In the genomic region with DNA sequence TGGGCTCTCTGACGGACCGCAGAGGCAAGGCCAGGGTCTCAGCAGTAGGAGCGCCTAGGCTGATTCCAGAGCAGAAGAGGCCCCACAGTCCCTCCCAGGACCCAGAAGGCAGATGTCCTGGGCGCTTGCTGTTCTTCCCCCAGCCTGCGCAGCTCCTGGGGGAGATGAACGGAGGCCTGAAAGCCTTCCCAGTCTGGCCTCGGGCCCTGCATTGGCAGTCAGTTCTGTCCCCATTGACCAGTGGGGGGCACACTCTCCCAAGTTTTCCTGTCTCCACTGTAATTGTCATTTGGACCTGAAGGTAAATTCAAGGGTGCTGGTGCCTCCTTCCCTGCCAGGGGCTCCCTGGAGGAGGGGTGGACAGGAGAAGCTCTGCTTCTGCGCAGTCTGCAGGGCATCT, we compare ENCODE assay signal across 1 cellular context.
TF ChIP-seq lines count a peak whose summit lies in the region.

No MANE protein-coding gene starts in this region.

TF ChIP-seq in GM23338, 12 proteins besides CTCF, POLR2A, EP300 and RAD21 (continued from another document):
- TF ChIP-seq, protein P1, sequence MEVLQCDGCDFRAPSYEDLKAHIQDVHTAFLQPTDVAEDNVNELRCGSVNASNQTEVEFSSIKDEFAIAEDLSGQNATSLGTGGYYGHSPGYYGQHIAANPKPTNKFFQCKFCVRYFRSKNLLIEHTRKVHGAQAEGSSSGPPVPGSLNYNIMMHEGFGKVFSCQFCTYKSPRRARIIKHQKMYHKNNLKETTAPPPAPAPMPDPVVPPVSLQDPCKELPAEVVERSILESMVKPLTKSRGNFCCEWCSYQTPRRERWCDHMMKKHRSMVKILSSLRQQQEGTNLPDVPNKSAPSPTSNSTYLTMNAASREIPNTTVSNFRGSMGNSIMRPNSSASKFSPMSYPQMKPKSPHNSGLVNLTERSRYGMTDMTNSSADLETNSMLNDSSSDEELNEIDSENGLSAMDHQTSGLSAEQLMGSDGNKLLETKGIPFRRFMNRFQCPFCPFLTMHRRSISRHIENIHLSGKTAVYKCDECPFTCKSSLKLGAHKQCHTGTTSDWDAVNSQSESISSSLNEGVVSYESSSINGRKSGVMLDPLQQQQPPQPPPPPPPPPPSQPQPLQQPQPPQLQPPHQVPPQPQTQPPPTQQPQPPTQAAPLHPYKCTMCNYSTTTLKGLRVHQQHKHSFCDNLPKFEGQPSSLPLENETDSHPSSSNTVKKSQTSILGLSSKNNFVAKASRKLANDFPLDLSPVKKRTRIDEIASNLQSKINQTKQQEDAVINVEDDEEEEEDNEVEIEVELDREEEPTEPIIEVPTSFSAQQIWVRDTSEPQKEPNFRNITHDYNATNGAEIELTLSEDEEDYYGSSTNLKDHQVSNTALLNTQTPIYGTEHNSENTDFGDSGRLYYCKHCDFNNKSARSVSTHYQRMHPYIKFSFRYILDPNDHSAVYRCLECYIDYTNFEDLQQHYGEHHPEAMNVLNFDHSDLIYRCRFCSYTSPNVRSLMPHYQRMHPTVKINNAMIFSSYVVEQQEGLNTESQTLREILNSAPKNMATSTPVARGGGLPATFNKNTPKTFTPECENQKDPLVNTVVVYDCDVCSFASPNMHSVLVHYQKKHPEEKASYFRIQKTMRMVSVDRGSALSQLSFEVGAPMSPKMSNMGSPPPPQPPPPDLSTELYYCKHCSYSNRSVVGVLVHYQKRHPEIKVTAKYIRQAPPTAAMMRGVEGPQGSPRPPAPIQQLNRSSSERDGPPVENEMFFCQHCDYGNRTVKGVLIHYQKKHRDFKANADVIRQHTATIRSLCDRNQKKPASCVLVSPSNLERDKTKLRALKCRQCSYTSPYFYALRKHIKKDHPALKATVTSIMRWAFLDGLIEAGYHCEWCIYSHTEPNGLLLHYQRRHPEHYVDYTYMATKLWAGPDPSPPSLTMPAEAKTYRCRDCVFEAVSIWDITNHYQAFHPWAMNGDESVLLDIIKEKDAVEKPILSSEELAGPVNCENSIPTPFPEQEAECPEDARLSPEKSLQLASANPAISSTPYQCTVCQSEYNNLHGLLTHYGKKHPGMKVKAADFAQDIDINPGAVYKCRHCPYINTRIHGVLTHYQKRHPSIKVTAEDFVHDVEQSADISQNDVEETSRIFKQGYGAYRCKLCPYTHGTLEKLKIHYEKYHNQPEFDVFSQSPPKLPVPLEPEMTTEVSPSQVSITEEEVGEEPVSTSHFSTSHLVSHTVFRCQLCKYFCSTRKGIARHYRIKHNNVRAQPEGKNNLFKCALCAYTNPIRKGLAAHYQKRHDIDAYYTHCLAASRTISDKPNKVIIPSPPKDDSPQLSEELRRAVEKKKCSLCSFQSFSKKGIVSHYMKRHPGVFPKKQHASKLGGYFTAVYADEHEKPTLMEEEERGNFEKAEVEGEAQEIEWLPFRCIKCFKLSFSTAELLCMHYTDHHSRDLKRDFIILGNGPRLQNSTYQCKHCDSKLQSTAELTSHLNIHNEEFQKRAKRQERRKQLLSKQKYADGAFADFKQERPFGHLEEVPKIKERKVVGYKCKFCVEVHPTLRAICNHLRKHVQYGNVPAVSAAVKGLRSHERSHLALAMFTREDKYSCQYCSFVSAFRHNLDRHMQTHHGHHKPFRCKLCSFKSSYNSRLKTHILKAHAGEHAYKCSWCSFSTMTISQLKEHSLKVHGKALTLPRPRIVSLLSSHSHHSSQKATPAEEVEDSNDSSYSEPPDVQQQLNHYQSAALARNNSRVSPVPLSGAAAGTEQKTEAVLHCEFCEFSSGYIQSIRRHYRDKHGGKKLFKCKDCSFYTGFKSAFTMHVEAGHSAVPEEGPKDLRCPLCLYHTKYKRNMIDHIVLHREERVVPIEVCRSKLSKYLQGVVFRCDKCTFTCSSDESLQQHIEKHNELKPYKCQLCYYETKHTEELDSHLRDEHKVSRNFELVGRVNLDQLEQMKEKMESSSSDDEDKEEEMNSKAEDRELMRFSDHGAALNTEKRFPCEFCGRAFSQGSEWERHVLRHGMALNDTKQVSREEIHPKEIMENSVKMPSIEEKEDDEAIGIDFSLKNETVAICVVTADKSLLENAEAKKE (CRISPR knock-in tag; IDR thresholded peaks at IDR 0.05): no peak
- no peak for TF ChIP-seq STAT1 (IDR thresholded peaks at IDR 0.05; ENCODE audit: unreplicated experiment)
- no peak for TF ChIP-seq NANOG (IDR thresholded peaks at IDR 0.05; ENCODE audit: borderline replicate concordance)
- TF ChIP-seq, protein P2, sequence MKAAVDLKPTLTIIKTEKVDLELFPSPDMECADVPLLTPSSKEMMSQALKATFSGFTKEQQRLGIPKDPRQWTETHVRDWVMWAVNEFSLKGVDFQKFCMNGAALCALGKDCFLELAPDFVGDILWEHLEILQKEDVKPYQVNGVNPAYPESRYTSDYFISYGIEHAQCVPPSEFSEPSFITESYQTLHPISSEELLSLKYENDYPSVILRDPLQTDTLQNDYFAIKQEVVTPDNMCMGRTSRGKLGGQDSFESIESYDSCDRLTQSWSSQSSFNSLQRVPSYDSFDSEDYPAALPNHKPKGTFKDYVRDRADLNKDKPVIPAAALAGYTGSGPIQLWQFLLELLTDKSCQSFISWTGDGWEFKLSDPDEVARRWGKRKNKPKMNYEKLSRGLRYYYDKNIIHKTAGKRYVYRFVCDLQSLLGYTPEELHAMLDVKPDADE (IDR thresholded peaks at IDR 0.05): no peak
- TF ChIP-seq EZH2 (IDR thresholded peaks at IDR 0.05; ENCODE audit: low read depth, unreplicated experiment): no peak
- TF ChIP-seq EZH2phosphoT487 (IDR thresholded peaks at IDR 0.05; ENCODE audit: unreplicated experiment): no peak
- TF ChIP-seq POLR2AphosphoS5 (IDR thresholded peaks at IDR 0.05; ENCODE audit: low read depth): no peak
